In the genomic region with DNA sequence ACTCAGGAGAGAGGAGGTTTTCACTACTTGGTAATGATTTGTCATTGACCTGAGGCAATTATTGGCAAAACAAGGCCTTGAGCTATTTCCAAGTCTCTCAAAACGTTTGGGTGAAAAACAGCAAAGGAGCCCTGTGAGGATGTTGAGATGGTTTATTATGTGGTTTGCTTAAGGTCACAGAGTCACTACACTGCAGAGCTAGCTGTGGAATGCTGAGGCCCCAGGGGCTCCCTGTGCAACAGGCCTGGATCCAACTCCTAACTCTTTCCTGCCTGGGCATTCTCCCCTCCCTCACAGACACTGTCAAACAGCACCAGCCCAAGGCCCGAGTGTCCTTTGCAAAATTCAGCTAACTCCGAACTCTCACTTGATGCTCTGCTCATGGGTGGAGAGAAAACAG, we compare ENCODE assay signal across 16 cellular contexts.
A peak's percentile ranks its signal among the peaks of the same experiment; 100 is the strongest.
DNase-seq lines count a peak whose midpoint lies in the region; ATAC-seq and TF ChIP-seq lines count a peak whose summit lies in the region.
"Had no signal": no experiment of that assay in that cellular context is flagged by ENCODE, and none has a peak within 500 bp of the region (broad histone marks: within the 10 kb centered on the region; RNA-seq: fewer than 3 reads in every experiment).

No MANE protein-coding gene starts in this region.

- no peak for TF ChIP-seq EP300 in upper lobe of left lung (IDR thresholded peaks at IDR 0.05)

- no peak overlapping the region for H3K4me3 Mint-ChIP-seq in neural crest cell
- H3K4me3 Mint-ChIP-seq in activated T-cell treated with anti-CD3 and anti-CD28 coated beads, Interleukin-2, amount 50 U/mL, for 24 hours = no peak overlapping the region
- H3K4me3 Mint-ChIP-seq: IgD-negative memory B cell had no signal

- H3K27ac Mint-ChIP-seq in neural crest cell (ENCODE audit: unreplicated experiment) = peak overlapping the region; percentile 31
- no peak overlapping the region for H3K27ac Mint-ChIP-seq in activated T-cell treated with anti-CD3 and anti-CD28 coated beads, Interleukin-2, amount 50 U/mL, for 24 hours
- H3K27ac Mint-ChIP-seq: IgD-negative memory B cell had no signal

- no peak for ATAC-seq in upper lobe of left lung (ENCODE audit: low FRiP score in 2 of 2)
- ATAC-seq: A549 had no signal

- H3K27me3 ChIP-seq in H7 (ENCODE audit: control insufficient read depth, insufficient read depth, low read length) (no peaks in the 10 kb centered on the region), upper lobe of left lung (no peaks in the 10 kb centered on the region)

- H3K4me1 ChIP-seq in upper lobe of left lung = no peaks in the 10 kb centered on the region
- H3K4me1 ChIP-seq: A549 had no signal

- no peaks in the 10 kb centered on the region for H3K27me3 Mint-ChIP-seq in neural crest cell (ENCODE audit: low read depth)
- no peaks in the 10 kb centered on the region for H3K27me3 Mint-ChIP-seq in activated T-cell treated with anti-CD3 and anti-CD28 coated beads, Interleukin-2, amount 50 U/mL, for 24 hours
- H3K27me3 Mint-ChIP-seq: IgD-negative memory B cell had no signal

- no peak for TF ChIP-seq POLR2A in upper lobe of left lung (IDR thresholded peaks at IDR 0.05)

- peaks cover 8% of the 10 kb centered on the region for H3K9me3 Mint-ChIP-seq in neural crest cell
- peaks cover 14% of the 10 kb centered on the region for H3K9me3 Mint-ChIP-seq in activated T-cell treated with anti-CD3 and anti-CD28 coated beads, Interleukin-2, amount 50 U/mL, for 24 hours

- in situ Hi-C loops in astrocyte of the spinal cord (cut with HindIII; ENCODE audit: low sequenced_read_pairs) = no loop called here

- H3K36me3 Mint-ChIP-seq in neural crest cell (ENCODE audit: low read depth) = peaks cover 2% of the 10 kb centered on the region
- H3K36me3 Mint-ChIP-seq in activated T-cell treated with anti-CD3 and anti-CD28 coated beads, Interleukin-2, amount 50 U/mL, for 24 hours (ENCODE audit: low read depth) = no peaks in the 10 kb centered on the region
- H3K36me3 Mint-ChIP-seq: IgD-negative memory B cell had no signal

- H3K4me3 ChIP-seq in H7 (ENCODE audit: insufficient read depth, low read depth, low read length) (no peak overlapping the region), astrocyte of the spinal cord (ENCODE audit: low read depth, low read length) (no peak overlapping the region), upper lobe of left lung (no peak overlapping the region)
- H3K4me3 ChIP-seq: A549 had no signal

- TF ChIP-seq CTCF in astrocyte of the spinal cord (IDR thresholded peaks at IDR 0.05; ENCODE audit: low read depth, low read length) = no peak
- no peak for TF ChIP-seq CTCF in neural crest cell (conservative IDR thresholded peaks at IDR 0.05)
- TF ChIP-seq CTCF in upper lobe of left lung (IDR thresholded peaks at IDR 0.05) = no peak

- no peaks in the 10 kb centered on the region for H3K9me3 ChIP-seq in upper lobe of left lung

- 40 to 41% methylated on average over 3 of the region's 3 CpGs for WGBS in upper lobe of left lung, 2 donors

- DNase-seq in H7 (peak; percentile 32), astrocyte of the spinal cord (ENCODE audit: low read depth, low spot score) (peak; percentile 70), iPS-NIHi7 (ENCODE audit: extremely low spot score) (peak; percentile 11), neural crest cell (ENCODE audit: low read depth, low spot score) (no peak), SHP77 treated with DMSO at 0.1 percent for 48 hours (lab: John Stamatoyannopoulos, UW) (no peak), AG08395 (ENCODE audit: low spot score) (no peak), upper lobe of left lung (no peak)
- no peak for DNase-seq in activated T-cell treated with anti-CD3 and anti-CD28 coated beads, Interleukin-2, amount 50 U/mL, for 24 hours
- DNase-seq: C1 segment of cervical spinal cord, DMS79 treated with DMSO at 0.1 percent for 48 hours, HCEC 1CT, NCI-H1105 treated with DMSO at 0.1 percent for 48 hours, NCI-H187, NCI-H446 had no signal

- H3K4me1 Mint-ChIP-seq in neural crest cell = peaks cover 16% of the 10 kb centered on the region
- H3K4me1 Mint-ChIP-seq in activated T-cell treated with anti-CD3 and anti-CD28 coated beads, Interleukin-2, amount 50 U/mL, for 24 hours (ENCODE audit: low read depth) = no peaks in the 10 kb centered on the region
- H3K4me1 Mint-ChIP-seq: IgD-negative memory B cell had no signal

- no peak overlapping the region for H3K27ac ChIP-seq in upper lobe of left lung
- H3K27ac ChIP-seq: A549 had no signal

- H3K36me3 ChIP-seq in H7 (replicated peaks; ENCODE audit: control insufficient read depth, insufficient read depth, low read length) (no peaks in the 10 kb centered on the region), upper lobe of left lung (no peaks in the 10 kb centered on the region)

Comparison
In these comparisons a context has a peak if more than half of its experiments do, and no peak if none do; other contexts are left out.
1. DNase-seq: peak in H7 (single experiment), astrocyte of the spinal cord (single experiment) and iPS-NIHi7 (single experiment); none in neural crest cell (single experiment), SHP77 treated with DMSO at 0.1 percent for 48 hours (single experiment), activated T-cell treated with anti-CD3 and anti-CD28 coated beads, Interleukin-2, amount 50 U/mL, for 24 hours (single experiment), AG08395 (single experiment) and upper lobe of left lung (0 of 2).